8 cellular contexts compared by ENCODE assay signal in genomic region chr11:130002352-130002845, GRCh38. TPM values are rescaled to one million over a fixed set of nuclear protein-coding genes. Genes with fewer than 3 reads are reported as not detected.
A peak's percentile ranks its signal among the peaks of the same experiment; 100 is the strongest.
DNase-seq lines count a peak whose midpoint lies in the region; ATAC-seq and TF ChIP-seq lines count a peak whose summit lies in the region.

Gene PRDM10, minus strand, starts transcription at chr11:130002835. Its CDS starts 41,871 bp downstream, at chr11:129960964.

- H3K9me3 ChIP-seq in endodermal cell (ENCODE audit: control insufficient read depth, low read length): peaks cover 9% of the 10 kb centered on the region
- peaks cover under 1% of the 10 kb centered on the region for H3K9me3 ChIP-seq in mesodermal cell (ENCODE audit: control insufficient read depth, low read length)

- H3K36me3 ChIP-seq in endodermal cell (ENCODE audit: control insufficient read depth, insufficient read depth, low read length) (peaks cover 5% of the 10 kb centered on the region), mesodermal cell (ENCODE audit: control insufficient read depth, insufficient read depth, low read length) (no peaks in the 10 kb centered on the region)

- peaks cover 29% of the 10 kb centered on the region for H3K4me1 Mint-ChIP-seq in activated CD8-positive, alpha-beta memory T cell treated with anti-CD3 and anti-CD28 coated beads, Interleukin-2, amount 10 ng/mL, durations not matched to agents 7 days and 5 days
- H3K4me1 Mint-ChIP-seq in endodermal cell: peaks cover 10% of the 10 kb centered on the region

- peak within 1 kb of the TSS; percentile 92 for H3K4me3 Mint-ChIP-seq in activated CD8-positive, alpha-beta memory T cell treated with anti-CD3 and anti-CD28 coated beads, Interleukin-2, amount 10 ng/mL, durations not matched to agents 7 days and 5 days
- H3K4me3 Mint-ChIP-seq in endodermal cell: peak within 1 kb of the TSS; percentile 76

- H3K4me3 ChIP-seq in endodermal cell (ENCODE audit: low read length) (peak within 1 kb of the TSS; percentile 90), mesodermal cell (ENCODE audit: extremely low read depth, insufficient read depth, low read length, poor library complexity, severe bottlenecking) (peak within 1 kb of the TSS; percentile 58)

- DNase-seq in CD1c-positive myeloid dendritic cell (ENCODE audit: extremely low spot score): peak; percentile 91
- peak; percentile 93 for DNase-seq in NOMO-1 treated with DMSO at 0.1 percent for 48 hours (lab: John Stamatoyannopoulos, UW; ENCODE audit: unreplicated experiment)
- peak; percentile 91 for DNase-seq in activated CD8-positive, alpha-beta memory T cell treated with anti-CD3 and anti-CD28 coated beads, Interleukin-2, amount 10 ng/mL, durations not matched to agents 7 days and 5 days
- DNase-seq in endodermal cell: peak; percentile 95
- DNase-seq in stimulated activated CD8-positive, alpha-beta memory T cell treated with anti-CD3 and anti-CD28 coated beads, Interleukin-15, amount 100 ng/mL, for 48 hours (ENCODE audit: low read depth in 2 of 2): peak; percentile 77 to 81

- peaks cover 11% of the 10 kb centered on the region for H3K36me3 Mint-ChIP-seq in activated CD8-positive, alpha-beta memory T cell treated with anti-CD3 and anti-CD28 coated beads, Interleukin-2, amount 10 ng/mL, durations not matched to agents 7 days and 5 days
- peaks cover 6% of the 10 kb centered on the region for H3K36me3 Mint-ChIP-seq in endodermal cell (ENCODE audit: low read depth)

- no peaks in the 10 kb centered on the region for H3K9me3 Mint-ChIP-seq in activated CD8-positive, alpha-beta memory T cell treated with anti-CD3 and anti-CD28 coated beads, Interleukin-2, amount 10 ng/mL, durations not matched to agents 7 days and 5 days (ENCODE audit: low read depth)
- H3K9me3 Mint-ChIP-seq in endodermal cell: peaks cover 1% of the 10 kb centered on the region

- ATAC-seq in GM19397 (IDR thresholded peaks at IDR 0.05; ENCODE audit: unreplicated experiment) (peak; percentile 37), HG03558 (IDR thresholded peaks at IDR 0.05; ENCODE audit: extremely low read depth, unreplicated experiment) (peak; percentile 19)
- ATAC-seq in activated CD8-positive, alpha-beta memory T cell treated with anti-CD3 and anti-CD28 coated beads, Interleukin-2, amount 10 ng/mL, durations not matched to agents 7 days and 5 days: peak; percentile 67

- H3K27me3 ChIP-seq in endodermal cell (ENCODE audit: control insufficient read depth, insufficient read depth, low read length, poor library complexity, severe bottlenecking): no peaks in the 10 kb centered on the region

- no peak for TF ChIP-seq CTCF in endodermal cell (conservative IDR thresholded peaks at IDR 0.05)

- H3K9ac ChIP-seq in endodermal cell (ENCODE audit: extremely low read depth, low read length, poor library complexity, severe bottlenecking): peak within 1 kb of the TSS; percentile 96

- WGBS in endodermal cell (ENCODE audit: insufficient coverage in 1 of 2, insufficient read length in 1 of 2), 2 experiments: 0% methylated on average over 2 to 33 of the region's 33 CpGs
- 0 to 1% methylated on average over 18 to 19 of the region's 33 CpGs for WGBS in mesodermal cell (ENCODE audit: insufficient coverage in 2 of 2), 2 experiments

- H3K27ac ChIP-seq in endodermal cell (ENCODE audit: low read depth, low read length) (peak within 1 kb of the TSS; percentile 100), mesodermal cell (ENCODE audit: low read depth, low read length, severe bottlenecking) (peak within 1 kb of the TSS; percentile 100)

- H3K27me3 Mint-ChIP-seq in activated CD8-positive, alpha-beta memory T cell treated with anti-CD3 and anti-CD28 coated beads, Interleukin-2, amount 10 ng/mL, durations not matched to agents 7 days and 5 days: no peaks in the 10 kb centered on the region
- no peaks in the 10 kb centered on the region for H3K27me3 Mint-ChIP-seq in endodermal cell (ENCODE audit: insufficient read depth)

- CTCF ChIA-PET in activated CD8-positive, alpha-beta memory T cell treated with anti-CD3 and anti-CD28 coated beads, Interleukin-2, amount 10 ng/mL, durations not matched to agents 7 days and 5 days (lab: Charles Lee): interaction anchor here (1.2 to 2.3 kb wide), 4 partner anchors 30 to 860 kb away, joined by 3 to 12 read pairs (median 4); partner anchors contain the start of gene APLP2

- peaks cover 3% of the 10 kb centered on the region for H3K4me1 ChIP-seq in endodermal cell (ENCODE audit: control insufficient read depth, insufficient read depth, low read length)
- H3K4me1 ChIP-seq in mesodermal cell (ENCODE audit: control insufficient read depth, insufficient read depth, low read length, poor library complexity, severe bottlenecking): no peaks in the 10 kb centered on the region

- H3K27ac Mint-ChIP-seq in activated CD8-positive, alpha-beta memory T cell treated with anti-CD3 and anti-CD28 coated beads, Interleukin-2, amount 10 ng/mL, durations not matched to agents 7 days and 5 days: peak within 1 kb of the TSS; percentile 100
- H3K27ac Mint-ChIP-seq in endodermal cell: peak within 1 kb of the TSS; percentile 100

RNA-seq across cellular contexts. Expression of gene PRDM10, which starts in this region (rescaled TPM):
- total RNA-seq in activated CD8-positive, alpha-beta memory T cell treated with anti-CD3 and anti-CD28 coated beads, Interleukin-2, amount 10 ng/mL, durations not matched to agents 7 days and 5 days: 10 to 100 TPM; 15.7 to 19.2 TPM
- total RNA-seq in endodermal cell: 10 to 100 TPM; 15.9 to 16.4 TPM
- polyA plus RNA-seq in endodermal cell (2013, experiment 1 of 2): 9.9 TPM
- polyA plus RNA-seq in endodermal cell (2013, experiment 2 of 2): 9.7 TPM
- polyA plus RNA-seq in mesodermal cell (2013, experiment 1 of 2): 8.1 TPM
- 6.7 TPM for polyA plus RNA-seq in mesodermal cell (2013, experiment 2 of 2)

Comparison
In these comparisons a context has a peak if more than half of its experiments do, and no peak if none do; other contexts are left out.
1. Peak in every context shown above with its lines: DNase-seq, ATAC-seq, H3K4me3 ChIP-seq and H3K27ac ChIP-seq.